ENCODE assay signal across 8 cellular contexts in the genomic region with DNA sequence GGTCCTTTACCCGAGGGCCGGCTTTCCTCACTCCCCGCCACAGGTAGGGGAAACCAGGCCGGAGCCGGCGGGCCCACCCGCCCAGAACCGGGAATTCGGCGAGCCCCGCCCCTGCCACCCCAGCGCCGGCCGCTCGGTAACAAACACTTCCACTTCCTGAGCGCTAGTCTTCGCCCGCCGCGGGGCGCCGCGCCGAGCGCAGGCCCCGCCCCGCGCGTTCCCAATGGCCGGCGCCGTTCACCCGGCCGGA. TPM values are rescaled to one million over a fixed set of nuclear protein-coding genes. Genes with fewer than 3 reads are reported as not detected.
DNase-seq lines count a peak whose midpoint lies in the region; ATAC-seq and TF ChIP-seq lines count a peak whose summit lies in the region.

No MANE protein-coding gene starts in this region.

- no peaks in the 10 kb centered on the region for H3K9me3 Mint-ChIP-seq in activated T-helper 1 cell treated with anti-CD3 and anti-CD28 coated beads, Interleukin-12 subunit alpha, Interleukin-12 subunit beta, Interleukin-2, Interleukin-4 antibody, amounts not matched to agents 30 ng/mL and 10 ng/mL and 1 ng/mL, durations not matched to agents 14 hours and 24 hours and 36 hours

- TF ChIP-seq POLR2A in right lobe of liver (IDR thresholded peaks at IDR 0.05) = no peak
- no peak for TF ChIP-seq POLR2A in uterus (IDR thresholded peaks at IDR 0.05)

- H3K36me3 Mint-ChIP-seq in activated T-helper 1 cell treated with anti-CD3 and anti-CD28 coated beads, Interleukin-12 subunit alpha, Interleukin-12 subunit beta, Interleukin-2, Interleukin-4 antibody, amounts not matched to agents 30 ng/mL and 10 ng/mL and 1 ng/mL, durations not matched to agents 14 hours and 24 hours and 36 hours (ENCODE audit: low read depth) = peaks cover 33% of the 10 kb centered on the region

- H3K27me3 ChIP-seq in left ventricle myocardium inferior (ENCODE audit: low read depth) (no peaks in the 10 kb centered on the region), right lobe of liver (no peaks in the 10 kb centered on the region), uterus (no peaks in the 10 kb centered on the region)

- peak; percentile 40 for TF ChIP-seq CTCF in left ventricle myocardium inferior (IDR thresholded peaks at IDR 0.05; ENCODE audit: borderline replicate concordance)
- peak in 3 of 4 donors; percentile 25 to 44 (median 40) for TF ChIP-seq CTCF in right lobe of liver (IDR thresholded peaks at IDR 0.05)
- peak in 3 of 4 experiments; percentile 3 to 36 (median 36) for TF ChIP-seq CTCF in uterus (IDR thresholded peaks at IDR 0.05)

- no peak for DNase-seq in left ventricle myocardium inferior
- no peak for DNase-seq in left ventricle myocardium superior
- no peak for DNase-seq in activated T-helper 1 cell treated with anti-CD3 and anti-CD28 coated beads, Interleukin-12 subunit alpha, Interleukin-12 subunit beta, Interleukin-2, Interleukin-4 antibody, amounts not matched to agents 30 ng/mL and 10 ng/mL and 1 ng/mL, durations not matched to agents 14 hours and 24 hours and 36 hours (ENCODE audit: low spot score)
- no peak for DNase-seq in right lobe of liver
- no peak for DNase-seq in uterus
- DNase-seq in germinal center (ENCODE audit: low spot score) = no peak
- no peak for DNase-seq in sciatic nerve (ENCODE audit: low spot score)
- no peak for DNase-seq in NCI-H187 treated with DMSO at 0.1 percent for 48 hours (lab: John Stamatoyannopoulos, UW)

- no peaks in the 10 kb centered on the region for H3K36me3 ChIP-seq in left ventricle myocardium inferior
- H3K36me3 ChIP-seq in right lobe of liver = no peaks in the 10 kb centered on the region
- H3K36me3 ChIP-seq in uterus = no peaks in the 10 kb centered on the region

- no peaks in the 10 kb centered on the region for H3K9me3 ChIP-seq in left ventricle myocardium inferior (replicated peaks)
- H3K9me3 ChIP-seq in right lobe of liver = no peaks in the 10 kb centered on the region
- H3K9me3 ChIP-seq in uterus = no peaks in the 10 kb centered on the region

- H3K4me1 ChIP-seq in left ventricle myocardium inferior (peaks cover 84% of the 10 kb centered on the region), right lobe of liver (peaks cover 0 to 40% (median 19%) of the 10 kb centered on the region in 4 donors), uterus (no peaks in the 10 kb centered on the region)

- H3K27ac ChIP-seq in left ventricle myocardium inferior (replicated peaks) (peak overlapping the region; percentile 87), right lobe of liver (peak overlapping the region; percentile 25 to 70 (median 30)), uterus (peak overlapping the region; percentile 30 to 55)

- ATAC-seq in left ventricle myocardium superior (no peak), right lobe of liver (no peak), sciatic nerve (no peak)

- intact Hi-C loops in left ventricle myocardium inferior (cut with micrococcal nuclease) = loop anchor here (2.0 kb wide), 1 partner anchor 29 kb away; a partner anchor contains a TSS
- intact Hi-C loops in left ventricle myocardium superior (cut with micrococcal nuclease) = no loop called here
- intact Hi-C loops in activated T-helper 1 cell treated with anti-CD3 and anti-CD28 coated beads, Interleukin-12 subunit alpha, Interleukin-12 subunit beta, Interleukin-2, Interleukin-4 antibody, amounts not matched to agents 30 ng/mL and 10 ng/mL and 1 ng/mL, durations not matched to agents 14 hours and 24 hours and 36 hours (cut with micrococcal nuclease) = loop anchor here (1.0 to 10.0 kb wide), 4 partner anchors 28 to 287 kb away; a partner anchor contains a TSS
- intact Hi-C loops in right lobe of liver (cut with DNase I) = loop anchor here in 1 of 2 donors (10.0 kb wide), 1 partner anchor 117 kb away; no protein-coding TSS in a partner anchor
- intact Hi-C loops in uterus (cut with DNase I; ENCODE audit: low total_unique reads) = loop anchor here (10.0 kb wide), 2 partner anchors 117 to 207 kb away; no protein-coding TSS in a partner anchor
- intact Hi-C loops in sciatic nerve (cut with DNase I) = loop anchor here (5.0 kb wide), 1 partner anchor 34 kb away; no protein-coding TSS in a partner anchor

- no peaks in the 10 kb centered on the region for H3K27me3 Mint-ChIP-seq in activated T-helper 1 cell treated with anti-CD3 and anti-CD28 coated beads, Interleukin-12 subunit alpha, Interleukin-12 subunit beta, Interleukin-2, Interleukin-4 antibody, amounts not matched to agents 30 ng/mL and 10 ng/mL and 1 ng/mL, durations not matched to agents 14 hours and 24 hours and 36 hours (ENCODE audit: insufficient read depth)

- no peak overlapping the region for H3K27ac Mint-ChIP-seq in activated T-helper 1 cell treated with anti-CD3 and anti-CD28 coated beads, Interleukin-12 subunit alpha, Interleukin-12 subunit beta, Interleukin-2, Interleukin-4 antibody, amounts not matched to agents 30 ng/mL and 10 ng/mL and 1 ng/mL, durations not matched to agents 14 hours and 24 hours and 36 hours

- H3K4me1 Mint-ChIP-seq in activated T-helper 1 cell treated with anti-CD3 and anti-CD28 coated beads, Interleukin-12 subunit alpha, Interleukin-12 subunit beta, Interleukin-2, Interleukin-4 antibody, amounts not matched to agents 30 ng/mL and 10 ng/mL and 1 ng/mL, durations not matched to agents 14 hours and 24 hours and 36 hours (ENCODE audit: low read depth) = peaks cover 71% of the 10 kb centered on the region

- H3K4me3 ChIP-seq in left ventricle myocardium inferior = peak overlapping the region; percentile 87
- peak overlapping the region; percentile 44 to 100 (median 99) for H3K4me3 ChIP-seq in right lobe of liver
- H3K4me3 ChIP-seq in uterus = peak overlapping the region; percentile 26 to 92

- WGBS in right lobe of liver (ENCODE audit: insufficient coverage, low coverage, low lambda C conversion rate, missing lambda C conversion rate) = 2% methylated on average over 6 of the region's 34 CpGs

- peak overlapping the region; percentile 76 for H3K4me3 Mint-ChIP-seq in activated T-helper 1 cell treated with anti-CD3 and anti-CD28 coated beads, Interleukin-12 subunit alpha, Interleukin-12 subunit beta, Interleukin-2, Interleukin-4 antibody, amounts not matched to agents 30 ng/mL and 10 ng/mL and 1 ng/mL, durations not matched to agents 14 hours and 24 hours and 36 hours

RNA-seq across cellular contexts. Expression of a gene that starts 0.2 kb away (rescaled TPM):
- total RNA-seq in left ventricle myocardium inferior (11.3 TPM), left ventricle myocardium superior (16.0 TPM), right lobe of liver (100 to 1,000 TPM; 105 to 218 (median 161) TPM), uterus (10 to 100 TPM in 3 of 4 donors, 1 to 10 TPM in 1; 3.3 to 16.9 (median 12.0) TPM), sciatic nerve (39.0 TPM)
- total RNA-seq in activated T-helper 1 cell treated with anti-CD3 and anti-CD28 coated beads, Interleukin-12 subunit alpha, Interleukin-12 subunit beta, Interleukin-2, Interleukin-4 antibody, amounts not matched to agents 30 ng/mL and 10 ng/mL and 1 ng/mL, durations not matched to agents 14 hours and 24 hours and 36 hours = 142 and 153 TPM in 2 replicates

RNA-seq across cellular contexts. Expression of a gene that starts 11.1 kb away (rescaled TPM):
- total RNA-seq in left ventricle myocardium inferior (1.9 TPM), left ventricle myocardium superior (2.8 TPM), right lobe of liver (10 to 100 TPM in 3 of 6 experiments, 1 to 10 TPM in 3; 5.0 to 14.4 (median 9.0) TPM), uterus (1 to 10 TPM in 3 of 4 donors, under 1 TPM in 1; under 0.01 to 5.0 (median 1.7) TPM), sciatic nerve (3.6 TPM)
- total RNA-seq in activated T-helper 1 cell treated with anti-CD3 and anti-CD28 coated beads, Interleukin-12 subunit alpha, Interleukin-12 subunit beta, Interleukin-2, Interleukin-4 antibody, amounts not matched to agents 30 ng/mL and 10 ng/mL and 1 ng/mL, durations not matched to agents 14 hours and 24 hours and 36 hours = 6.0 and 6.1 TPM in 2 replicates

RNA-seq across cellular contexts. Expression of a gene that starts 27.9 kb away (rescaled TPM):
- 18.6 TPM for total RNA-seq in left ventricle myocardium inferior
- total RNA-seq in left ventricle myocardium superior = 21.1 TPM
- 69.0 and 70.8 TPM in 2 replicates for total RNA-seq in activated T-helper 1 cell treated with anti-CD3 and anti-CD28 coated beads, Interleukin-12 subunit alpha, Interleukin-12 subunit beta, Interleukin-2, Interleukin-4 antibody, amounts not matched to agents 30 ng/mL and 10 ng/mL and 1 ng/mL, durations not matched to agents 14 hours and 24 hours and 36 hours
- 10 to 100 TPM in 5 of 6 experiments, 1 to 10 TPM in 1; 10.0 to 23.0 (median 16.3) TPM for total RNA-seq in right lobe of liver
- 10 to 100 TPM in 3 of 4 donors, 1 to 10 TPM in 1; 5.4 to 53.3 (median 33.9) TPM for total RNA-seq in uterus
- total RNA-seq in sciatic nerve = 50.3 TPM

RNA-seq across cellular contexts. Expression of a gene that starts 35.5 kb away (rescaled TPM):
- total RNA-seq in left ventricle myocardium inferior (0.55 TPM), left ventricle myocardium superior (not detected), right lobe of liver (1 to 10 TPM in 2 of 6 experiments, under 1 TPM in 3, not detected in 1; 0.44 to 2.6 (median 0.74) TPM), uterus (under 1 TPM in 2 of 4 donors, not detected in 2; 0.27 to 0.41 TPM), sciatic nerve (2.5 TPM)
- total RNA-seq in activated T-helper 1 cell treated with anti-CD3 and anti-CD28 coated beads, Interleukin-12 subunit alpha, Interleukin-12 subunit beta, Interleukin-2, Interleukin-4 antibody, amounts not matched to agents 30 ng/mL and 10 ng/mL and 1 ng/mL, durations not matched to agents 14 hours and 24 hours and 36 hours = not detected in 2 replicates

Comparison
In these comparisons a context has a peak if more than half of its experiments do, and no peak if none do; other contexts are left out.
1. H3K27ac ChIP-seq: peak in every context shown above with its lines; median percentile 87 in left ventricle myocardium inferior; 42 in uterus; 30 in right lobe of liver.